Comparison of ENCODE assay signal across 1 cellular context in genomic region chr5:62538017-62538942, GRCh38.
TF ChIP-seq lines count a peak whose summit lies in the region.

No MANE protein-coding gene starts in this region.

TF ChIP-seq in K562, 482 proteins besides CTCF, POLR2A, EP300 and RAD21 (continued from another document):
- TF ChIP-seq NUFIP1 (IDR thresholded peaks at IDR 0.05; ENCODE audit: partially characterized antibody), result no peak
- peak; percentile 89 for TF ChIP-seq ATF3 (IDR thresholded peaks at IDR 0.05)
- TF ChIP-seq ATF3 (CRISPR knock-in tag; conservative IDR thresholded peaks at IDR 0.05), result no peak
- TF ChIP-seq, protein P1, sequence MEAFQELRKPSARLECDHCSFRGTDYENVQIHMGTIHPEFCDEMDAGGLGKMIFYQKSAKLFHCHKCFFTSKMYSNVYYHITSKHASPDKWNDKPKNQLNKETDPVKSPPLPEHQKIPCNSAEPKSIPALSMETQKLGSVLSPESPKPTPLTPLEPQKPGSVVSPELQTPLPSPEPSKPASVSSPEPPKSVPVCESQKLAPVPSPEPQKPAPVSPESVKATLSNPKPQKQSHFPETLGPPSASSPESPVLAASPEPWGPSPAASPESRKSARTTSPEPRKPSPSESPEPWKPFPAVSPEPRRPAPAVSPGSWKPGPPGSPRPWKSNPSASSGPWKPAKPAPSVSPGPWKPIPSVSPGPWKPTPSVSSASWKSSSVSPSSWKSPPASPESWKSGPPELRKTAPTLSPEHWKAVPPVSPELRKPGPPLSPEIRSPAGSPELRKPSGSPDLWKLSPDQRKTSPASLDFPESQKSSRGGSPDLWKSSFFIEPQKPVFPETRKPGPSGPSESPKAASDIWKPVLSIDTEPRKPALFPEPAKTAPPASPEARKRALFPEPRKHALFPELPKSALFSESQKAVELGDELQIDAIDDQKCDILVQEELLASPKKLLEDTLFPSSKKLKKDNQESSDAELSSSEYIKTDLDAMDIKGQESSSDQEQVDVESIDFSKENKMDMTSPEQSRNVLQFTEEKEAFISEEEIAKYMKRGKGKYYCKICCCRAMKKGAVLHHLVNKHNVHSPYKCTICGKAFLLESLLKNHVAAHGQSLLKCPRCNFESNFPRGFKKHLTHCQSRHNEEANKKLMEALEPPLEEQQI (IDR thresholded peaks at IDR 0.05), result peak; percentile 50; the same call in 1 of the 2 replicates
- TF ChIP-seq, protein P2, sequence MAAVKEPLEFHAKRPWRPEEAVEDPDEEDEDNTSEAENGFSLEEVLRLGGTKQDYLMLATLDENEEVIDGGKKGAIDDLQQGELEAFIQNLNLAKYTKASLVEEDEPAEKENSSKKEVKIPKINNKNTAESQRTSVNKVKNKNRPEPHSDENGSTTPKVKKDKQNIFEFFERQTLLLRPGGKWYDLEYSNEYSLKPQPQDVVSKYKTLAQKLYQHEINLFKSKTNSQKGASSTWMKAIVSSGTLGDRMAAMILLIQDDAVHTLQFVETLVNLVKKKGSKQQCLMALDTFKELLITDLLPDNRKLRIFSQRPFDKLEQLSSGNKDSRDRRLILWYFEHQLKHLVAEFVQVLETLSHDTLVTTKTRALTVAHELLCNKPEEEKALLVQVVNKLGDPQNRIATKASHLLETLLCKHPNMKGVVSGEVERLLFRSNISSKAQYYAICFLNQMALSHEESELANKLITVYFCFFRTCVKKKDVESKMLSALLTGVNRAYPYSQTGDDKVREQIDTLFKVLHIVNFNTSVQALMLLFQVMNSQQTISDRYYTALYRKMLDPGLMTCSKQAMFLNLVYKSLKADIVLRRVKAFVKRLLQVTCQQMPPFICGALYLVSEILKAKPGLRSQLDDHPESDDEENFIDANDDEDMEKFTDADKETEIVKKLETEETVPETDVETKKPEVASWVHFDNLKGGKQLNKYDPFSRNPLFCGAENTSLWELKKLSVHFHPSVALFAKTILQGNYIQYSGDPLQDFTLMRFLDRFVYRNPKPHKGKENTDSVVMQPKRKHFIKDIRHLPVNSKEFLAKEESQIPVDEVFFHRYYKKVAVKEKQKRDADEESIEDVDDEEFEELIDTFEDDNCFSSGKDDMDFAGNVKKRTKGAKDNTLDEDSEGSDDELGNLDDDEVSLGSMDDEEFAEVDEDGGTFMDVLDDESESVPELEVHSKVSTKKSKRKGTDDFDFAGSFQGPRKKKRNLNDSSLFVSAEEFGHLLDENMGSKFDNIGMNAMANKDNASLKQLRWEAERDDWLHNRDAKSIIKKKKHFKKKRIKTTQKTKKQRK (IDR thresholded peaks at IDR 0.05; ENCODE audit: borderline replicate concordance, low read depth, low read length), result no peak
- peak; percentile 94 for TF ChIP-seq ARID3A (IDR thresholded peaks at IDR 0.05; ENCODE audit: borderline replicate concordance, low read depth, low read length)
- TF ChIP-seq FOSL1 (tag; conservative IDR thresholded peaks at IDR 0.05), result peak; percentile 94
- TF ChIP-seq ARNT (IDR thresholded peaks at IDR 0.05), result 0 out of 4 replicates have a peak, but pooled peaks of 1 of the 2 experiments have one; percentile 48
- TF ChIP-seq ZBTB49 (CRISPR knock-in tag; IDR thresholded peaks at IDR 0.05; ENCODE audit: borderline replicate concordance), result no peak
- TF ChIP-seq SMARCA4 (IDR thresholded peaks at IDR 0.05), result peak; percentile 81
- TF ChIP-seq, protein P3, sequence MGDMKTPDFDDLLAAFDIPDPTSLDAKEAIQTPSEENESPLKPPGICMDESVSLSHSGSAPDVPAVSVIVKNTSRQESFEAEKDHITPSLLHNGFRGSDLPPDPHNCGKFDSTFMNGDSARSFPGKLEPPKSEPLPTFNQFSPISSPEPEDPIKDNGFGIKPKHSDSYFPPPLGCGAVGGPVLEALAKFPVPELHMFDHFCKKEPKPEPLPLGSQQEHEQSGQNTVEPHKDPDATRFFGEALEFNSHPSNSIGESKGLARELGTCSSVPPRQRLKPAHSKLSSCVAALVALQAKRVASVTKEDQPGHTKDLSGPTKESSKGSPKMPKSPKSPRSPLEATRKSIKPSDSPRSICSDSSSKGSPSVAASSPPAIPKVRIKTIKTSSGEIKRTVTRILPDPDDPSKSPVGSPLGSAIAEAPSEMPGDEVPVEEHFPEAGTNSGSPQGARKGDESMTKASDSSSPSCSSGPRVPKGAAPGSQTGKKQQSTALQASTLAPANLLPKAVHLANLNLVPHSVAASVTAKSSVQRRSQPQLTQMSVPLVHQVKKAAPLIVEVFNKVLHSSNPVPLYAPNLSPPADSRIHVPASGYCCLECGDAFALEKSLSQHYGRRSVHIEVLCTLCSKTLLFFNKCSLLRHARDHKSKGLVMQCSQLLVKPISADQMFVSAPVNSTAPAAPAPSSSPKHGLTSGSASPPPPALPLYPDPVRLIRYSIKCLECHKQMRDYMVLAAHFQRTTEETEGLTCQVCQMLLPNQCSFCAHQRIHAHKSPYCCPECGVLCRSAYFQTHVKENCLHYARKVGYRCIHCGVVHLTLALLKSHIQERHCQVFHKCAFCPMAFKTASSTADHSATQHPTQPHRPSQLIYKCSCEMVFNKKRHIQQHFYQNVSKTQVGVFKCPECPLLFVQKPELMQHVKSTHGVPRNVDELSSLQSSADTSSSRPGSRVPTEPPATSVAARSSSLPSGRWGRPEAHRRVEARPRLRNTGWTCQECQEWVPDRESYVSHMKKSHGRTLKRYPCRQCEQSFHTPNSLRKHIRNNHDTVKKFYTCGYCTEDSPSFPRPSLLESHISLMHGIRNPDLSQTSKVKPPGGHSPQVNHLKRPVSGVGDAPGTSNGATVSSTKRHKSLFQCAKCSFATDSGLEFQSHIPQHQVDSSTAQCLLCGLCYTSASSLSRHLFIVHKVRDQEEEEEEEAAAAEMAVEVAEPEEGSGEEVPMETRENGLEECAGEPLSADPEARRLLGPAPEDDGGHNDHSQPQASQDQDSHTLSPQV (IDR thresholded peaks at IDR 0.05), result 0 out of 2 replicates have a peak, but pooled peaks have one; percentile 37
- TF ChIP-seq CREB5 (CRISPR knock-in tag; IDR thresholded peaks at IDR 0.05), result no peak
